ENCODE assay signal across 1 cellular context in the genomic region with DNA sequence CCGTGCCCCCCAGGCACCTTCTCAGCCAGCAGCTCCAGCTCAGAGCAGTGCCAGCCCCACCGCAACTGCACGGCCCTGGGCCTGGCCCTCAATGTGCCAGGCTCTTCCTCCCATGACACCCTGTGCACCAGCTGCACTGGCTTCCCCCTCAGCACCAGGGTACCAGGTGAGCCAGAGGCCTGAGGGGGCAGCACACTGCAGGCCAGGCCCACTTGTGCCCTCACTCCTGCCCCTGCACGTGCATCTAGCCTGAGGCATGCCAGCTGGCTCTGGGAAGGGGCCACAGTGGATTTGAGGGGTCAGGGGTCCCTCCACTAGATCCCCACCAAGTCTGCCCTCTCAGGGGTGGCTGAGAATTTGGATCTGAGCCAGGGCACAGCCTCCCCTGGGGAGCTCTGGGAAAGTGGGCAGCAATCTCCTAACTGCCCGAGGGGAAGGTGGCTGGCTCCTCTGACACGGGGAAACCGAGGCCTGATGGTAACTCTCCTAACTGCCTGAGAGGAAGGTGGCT.
TF ChIP-seq lines count a peak whose summit lies in the region.

No MANE protein-coding gene starts in this region.

TF ChIP-seq in HepG2, 621 proteins besides CTCF, POLR2A, EP300 and RAD21 (continued from another document and continues in another):
- TF ChIP-seq ATF3 (CRISPR knock-in tag; IDR thresholded peaks at IDR 0.05): no peak
- TF ChIP-seq CEBPG (CRISPR knock-in tag; IDR thresholded peaks at IDR 0.05): no peak
- no peak for TF ChIP-seq ZNF225 (CRISPR knock-in tag; IDR thresholded peaks at IDR 0.05)
- TF ChIP-seq, protein P1, sequence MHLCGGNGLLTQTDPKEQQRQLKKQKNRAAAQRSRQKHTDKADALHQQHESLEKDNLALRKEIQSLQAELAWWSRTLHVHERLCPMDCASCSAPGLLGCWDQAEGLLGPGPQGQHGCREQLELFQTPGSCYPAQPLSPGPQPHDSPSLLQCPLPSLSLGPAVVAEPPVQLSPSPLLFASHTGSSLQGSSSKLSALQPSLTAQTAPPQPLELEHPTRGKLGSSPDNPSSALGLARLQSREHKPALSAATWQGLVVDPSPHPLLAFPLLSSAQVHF (CRISPR knock-in tag; IDR thresholded peaks at IDR 0.05): no peak
- no peak; the same call in 1 of the 2 replicates for TF ChIP-seq ZNF703 (CRISPR knock-in tag; IDR thresholded peaks at IDR 0.05; ENCODE audit: borderline replicate concordance)
- TF ChIP-seq, protein P2, sequence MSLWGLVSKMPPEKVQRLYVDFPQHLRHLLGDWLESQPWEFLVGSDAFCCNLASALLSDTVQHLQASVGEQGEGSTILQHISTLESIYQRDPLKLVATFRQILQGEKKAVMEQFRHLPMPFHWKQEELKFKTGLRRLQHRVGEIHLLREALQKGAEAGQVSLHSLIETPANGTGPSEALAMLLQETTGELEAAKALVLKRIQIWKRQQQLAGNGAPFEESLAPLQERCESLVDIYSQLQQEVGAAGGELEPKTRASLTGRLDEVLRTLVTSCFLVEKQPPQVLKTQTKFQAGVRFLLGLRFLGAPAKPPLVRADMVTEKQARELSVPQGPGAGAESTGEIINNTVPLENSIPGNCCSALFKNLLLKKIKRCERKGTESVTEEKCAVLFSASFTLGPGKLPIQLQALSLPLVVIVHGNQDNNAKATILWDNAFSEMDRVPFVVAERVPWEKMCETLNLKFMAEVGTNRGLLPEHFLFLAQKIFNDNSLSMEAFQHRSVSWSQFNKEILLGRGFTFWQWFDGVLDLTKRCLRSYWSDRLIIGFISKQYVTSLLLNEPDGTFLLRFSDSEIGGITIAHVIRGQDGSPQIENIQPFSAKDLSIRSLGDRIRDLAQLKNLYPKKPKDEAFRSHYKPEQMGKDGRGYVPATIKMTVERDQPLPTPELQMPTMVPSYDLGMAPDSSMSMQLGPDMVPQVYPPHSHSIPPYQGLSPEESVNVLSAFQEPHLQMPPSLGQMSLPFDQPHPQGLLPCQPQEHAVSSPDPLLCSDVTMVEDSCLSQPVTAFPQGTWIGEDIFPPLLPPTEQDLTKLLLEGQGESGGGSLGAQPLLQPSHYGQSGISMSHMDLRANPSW (CRISPR knock-in tag; IDR thresholded peaks at IDR 0.05; ENCODE audit: borderline replicate concordance): no peak
- no peak for TF ChIP-seq ZNF710 (CRISPR knock-in tag; IDR thresholded peaks at IDR 0.05; ENCODE audit: borderline replicate concordance)
- TF ChIP-seq ZNF83 (CRISPR knock-in tag; IDR thresholded peaks at IDR 0.05; ENCODE audit: borderline replicate concordance): no peak
- no peak for TF ChIP-seq MYNN (CRISPR knock-in tag; IDR thresholded peaks at IDR 0.05; ENCODE audit: low read depth)
- TF ChIP-seq KDM6A (CRISPR knock-in tag; IDR thresholded peaks at IDR 0.05; ENCODE audit: low read depth): no peak
- TF ChIP-seq, protein P3, sequence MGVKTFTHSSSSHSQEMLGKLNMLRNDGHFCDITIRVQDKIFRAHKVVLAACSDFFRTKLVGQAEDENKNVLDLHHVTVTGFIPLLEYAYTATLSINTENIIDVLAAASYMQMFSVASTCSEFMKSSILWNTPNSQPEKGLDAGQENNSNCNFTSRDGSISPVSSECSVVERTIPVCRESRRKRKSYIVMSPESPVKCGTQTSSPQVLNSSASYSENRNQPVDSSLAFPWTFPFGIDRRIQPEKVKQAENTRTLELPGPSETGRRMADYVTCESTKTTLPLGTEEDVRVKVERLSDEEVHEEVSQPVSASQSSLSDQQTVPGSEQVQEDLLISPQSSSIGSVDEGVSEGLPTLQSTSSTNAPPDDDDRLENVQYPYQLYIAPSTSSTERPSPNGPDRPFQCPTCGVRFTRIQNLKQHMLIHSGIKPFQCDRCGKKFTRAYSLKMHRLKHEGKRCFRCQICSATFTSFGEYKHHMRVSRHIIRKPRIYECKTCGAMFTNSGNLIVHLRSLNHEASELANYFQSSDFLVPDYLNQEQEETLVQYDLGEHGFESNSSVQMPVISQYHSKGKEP (CRISPR knock-in tag; IDR thresholded peaks at IDR 0.05): no peak
- TF ChIP-seq ZNF260 (CRISPR knock-in tag; IDR thresholded peaks at IDR 0.05; ENCODE audit: borderline replicate concordance, low read depth): no peak; the same call in 1 of the 2 replicates
- no peak for TF ChIP-seq ATF7 (IDR thresholded peaks at IDR 0.05)
- no peak for TF ChIP-seq ATF7 (CRISPR knock-in tag; IDR thresholded peaks at IDR 0.05)
- no peak for TF ChIP-seq ZNF577 (CRISPR knock-in tag; IDR thresholded peaks at IDR 0.05; ENCODE audit: borderline replicate concordance, low read depth)
- no peak for TF ChIP-seq HES4 (CRISPR knock-in tag; IDR thresholded peaks at IDR 0.05; ENCODE audit: borderline replicate concordance)
- no peak for TF ChIP-seq ZSCAN20 (CRISPR knock-in tag; IDR thresholded peaks at IDR 0.05; ENCODE audit: borderline replicate concordance)
- TF ChIP-seq ZNF547 (CRISPR knock-in tag; IDR thresholded peaks at IDR 0.05): 0 out of 2 replicates have a peak, but pooled peaks have one; percentile 27
- TF ChIP-seq, protein P4, sequence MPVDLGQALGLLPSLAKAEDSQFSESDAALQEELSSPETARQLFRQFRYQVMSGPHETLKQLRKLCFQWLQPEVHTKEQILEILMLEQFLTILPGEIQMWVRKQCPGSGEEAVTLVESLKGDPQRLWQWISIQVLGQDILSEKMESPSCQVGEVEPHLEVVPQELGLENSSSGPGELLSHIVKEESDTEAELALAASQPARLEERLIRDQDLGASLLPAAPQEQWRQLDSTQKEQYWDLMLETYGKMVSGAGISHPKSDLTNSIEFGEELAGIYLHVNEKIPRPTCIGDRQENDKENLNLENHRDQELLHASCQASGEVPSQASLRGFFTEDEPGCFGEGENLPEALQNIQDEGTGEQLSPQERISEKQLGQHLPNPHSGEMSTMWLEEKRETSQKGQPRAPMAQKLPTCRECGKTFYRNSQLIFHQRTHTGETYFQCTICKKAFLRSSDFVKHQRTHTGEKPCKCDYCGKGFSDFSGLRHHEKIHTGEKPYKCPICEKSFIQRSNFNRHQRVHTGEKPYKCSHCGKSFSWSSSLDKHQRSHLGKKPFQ (CRISPR knock-in tag; IDR thresholded peaks at IDR 0.05; ENCODE audit: insufficient replicate concordance): no peak
- no peak for TF ChIP-seq KAT7 (CRISPR knock-in tag; IDR thresholded peaks at IDR 0.05; ENCODE audit: borderline replicate concordance)
- TF ChIP-seq, protein P5, sequence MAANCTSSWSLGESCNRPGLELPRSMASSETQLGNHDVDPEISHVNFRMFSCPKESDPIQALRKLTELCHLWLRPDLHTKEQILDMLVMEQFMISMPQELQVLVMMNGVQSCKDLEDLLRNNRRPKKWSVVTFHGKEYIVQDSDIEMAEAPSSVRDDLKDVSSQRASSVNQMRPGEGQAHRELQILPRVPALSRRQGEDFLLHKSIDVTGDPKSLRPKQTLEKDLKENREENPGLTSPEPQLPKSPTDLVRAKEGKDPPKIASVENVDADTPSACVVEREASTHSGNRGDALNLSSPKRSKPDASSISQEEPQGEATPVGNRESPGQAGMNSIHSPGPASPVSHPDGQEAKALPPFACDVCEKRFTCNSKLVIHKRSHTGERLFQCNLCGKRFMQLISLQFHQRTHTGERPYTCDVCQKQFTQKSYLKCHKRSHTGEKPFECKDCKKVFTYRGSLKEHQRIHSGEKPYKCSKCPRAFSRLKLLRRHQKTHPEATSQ (CRISPR knock-in tag; IDR thresholded peaks at IDR 0.05; ENCODE audit: borderline replicate concordance): no peak
- no peak for TF ChIP-seq ZSCAN29 (CRISPR knock-in tag; conservative IDR thresholded peaks at IDR 0.05)
- TF ChIP-seq GTF3A (CRISPR knock-in tag; conservative IDR thresholded peaks at IDR 0.05): no peak
- no peak; the same call in 1 of the 2 replicates for TF ChIP-seq PAX8 (CRISPR knock-in tag; IDR thresholded peaks at IDR 0.05; ENCODE audit: borderline replicate concordance)
- TF ChIP-seq SRSF9 (IDR thresholded peaks at IDR 0.05; ENCODE audit: borderline replicate concordance, insufficient read depth, low read depth, low read length, poor library complexity, severe bottlenecking): no peak
- TF ChIP-seq ZNF292 (CRISPR knock-in tag; IDR thresholded peaks at IDR 0.05; ENCODE audit: borderline replicate concordance, low read depth): no peak
- TF ChIP-seq KAT2B (IDR thresholded peaks at IDR 0.05; ENCODE audit: borderline replicate concordance, low read depth, low read length): no peak
- TF ChIP-seq ZBTB8A (CRISPR knock-in tag; IDR thresholded peaks at IDR 0.05; ENCODE audit: borderline replicate concordance, low read depth): 0 out of 2 replicates have a peak, but pooled peaks have one; percentile 41
- TF ChIP-seq, protein P6, sequence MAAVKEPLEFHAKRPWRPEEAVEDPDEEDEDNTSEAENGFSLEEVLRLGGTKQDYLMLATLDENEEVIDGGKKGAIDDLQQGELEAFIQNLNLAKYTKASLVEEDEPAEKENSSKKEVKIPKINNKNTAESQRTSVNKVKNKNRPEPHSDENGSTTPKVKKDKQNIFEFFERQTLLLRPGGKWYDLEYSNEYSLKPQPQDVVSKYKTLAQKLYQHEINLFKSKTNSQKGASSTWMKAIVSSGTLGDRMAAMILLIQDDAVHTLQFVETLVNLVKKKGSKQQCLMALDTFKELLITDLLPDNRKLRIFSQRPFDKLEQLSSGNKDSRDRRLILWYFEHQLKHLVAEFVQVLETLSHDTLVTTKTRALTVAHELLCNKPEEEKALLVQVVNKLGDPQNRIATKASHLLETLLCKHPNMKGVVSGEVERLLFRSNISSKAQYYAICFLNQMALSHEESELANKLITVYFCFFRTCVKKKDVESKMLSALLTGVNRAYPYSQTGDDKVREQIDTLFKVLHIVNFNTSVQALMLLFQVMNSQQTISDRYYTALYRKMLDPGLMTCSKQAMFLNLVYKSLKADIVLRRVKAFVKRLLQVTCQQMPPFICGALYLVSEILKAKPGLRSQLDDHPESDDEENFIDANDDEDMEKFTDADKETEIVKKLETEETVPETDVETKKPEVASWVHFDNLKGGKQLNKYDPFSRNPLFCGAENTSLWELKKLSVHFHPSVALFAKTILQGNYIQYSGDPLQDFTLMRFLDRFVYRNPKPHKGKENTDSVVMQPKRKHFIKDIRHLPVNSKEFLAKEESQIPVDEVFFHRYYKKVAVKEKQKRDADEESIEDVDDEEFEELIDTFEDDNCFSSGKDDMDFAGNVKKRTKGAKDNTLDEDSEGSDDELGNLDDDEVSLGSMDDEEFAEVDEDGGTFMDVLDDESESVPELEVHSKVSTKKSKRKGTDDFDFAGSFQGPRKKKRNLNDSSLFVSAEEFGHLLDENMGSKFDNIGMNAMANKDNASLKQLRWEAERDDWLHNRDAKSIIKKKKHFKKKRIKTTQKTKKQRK (IDR thresholded peaks at IDR 0.05; ENCODE audit: low read length): no peak
- TF ChIP-seq MAFK (conservative IDR thresholded peaks at IDR 0.05 in 1 of 2, IDR thresholded peaks at IDR 0.05 in 1 of 2; ENCODE audit: low read length in 2 of 2): no peak
- TF ChIP-seq POLR2AphosphoS2 (IDR thresholded peaks at IDR 0.05; ENCODE audit: low read depth, low read length): no peak
- TF ChIP-seq DMAP1 (CRISPR knock-in tag; IDR thresholded peaks at IDR 0.05): no peak
- TF ChIP-seq SOX6 (IDR thresholded peaks at IDR 0.05): no peak
- TF ChIP-seq SOX6 (CRISPR knock-in tag; IDR thresholded peaks at IDR 0.05): no peak
- no peak for TF ChIP-seq TEAD3 (CRISPR knock-in tag; optimal IDR thresholded peaks at IDR 0.05; ENCODE audit: borderline replicate concordance)
- no peak for TF ChIP-seq ELF1 (CRISPR knock-in tag; IDR thresholded peaks at IDR 0.05)
- TF ChIP-seq, protein P7, sequence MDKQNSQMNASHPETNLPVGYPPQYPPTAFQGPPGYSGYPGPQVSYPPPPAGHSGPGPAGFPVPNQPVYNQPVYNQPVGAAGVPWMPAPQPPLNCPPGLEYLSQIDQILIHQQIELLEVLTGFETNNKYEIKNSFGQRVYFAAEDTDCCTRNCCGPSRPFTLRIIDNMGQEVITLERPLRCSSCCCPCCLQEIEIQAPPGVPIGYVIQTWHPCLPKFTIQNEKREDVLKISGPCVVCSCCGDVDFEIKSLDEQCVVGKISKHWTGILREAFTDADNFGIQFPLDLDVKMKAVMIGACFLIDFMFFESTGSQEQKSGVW (CRISPR knock-in tag; IDR thresholded peaks at IDR 0.05; ENCODE audit: borderline replicate concordance): no peak
- TF ChIP-seq PITX1 (CRISPR knock-in tag; IDR thresholded peaks at IDR 0.05): no peak
- TF ChIP-seq, protein P8, sequence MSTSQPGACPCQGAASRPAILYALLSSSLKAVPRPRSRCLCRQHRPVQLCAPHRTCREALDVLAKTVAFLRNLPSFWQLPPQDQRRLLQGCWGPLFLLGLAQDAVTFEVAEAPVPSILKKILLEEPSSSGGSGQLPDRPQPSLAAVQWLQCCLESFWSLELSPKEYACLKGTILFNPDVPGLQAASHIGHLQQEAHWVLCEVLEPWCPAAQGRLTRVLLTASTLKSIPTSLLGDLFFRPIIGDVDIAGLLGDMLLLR (CRISPR knock-in tag; IDR thresholded peaks at IDR 0.05): no peak
- TF ChIP-seq, protein P9, sequence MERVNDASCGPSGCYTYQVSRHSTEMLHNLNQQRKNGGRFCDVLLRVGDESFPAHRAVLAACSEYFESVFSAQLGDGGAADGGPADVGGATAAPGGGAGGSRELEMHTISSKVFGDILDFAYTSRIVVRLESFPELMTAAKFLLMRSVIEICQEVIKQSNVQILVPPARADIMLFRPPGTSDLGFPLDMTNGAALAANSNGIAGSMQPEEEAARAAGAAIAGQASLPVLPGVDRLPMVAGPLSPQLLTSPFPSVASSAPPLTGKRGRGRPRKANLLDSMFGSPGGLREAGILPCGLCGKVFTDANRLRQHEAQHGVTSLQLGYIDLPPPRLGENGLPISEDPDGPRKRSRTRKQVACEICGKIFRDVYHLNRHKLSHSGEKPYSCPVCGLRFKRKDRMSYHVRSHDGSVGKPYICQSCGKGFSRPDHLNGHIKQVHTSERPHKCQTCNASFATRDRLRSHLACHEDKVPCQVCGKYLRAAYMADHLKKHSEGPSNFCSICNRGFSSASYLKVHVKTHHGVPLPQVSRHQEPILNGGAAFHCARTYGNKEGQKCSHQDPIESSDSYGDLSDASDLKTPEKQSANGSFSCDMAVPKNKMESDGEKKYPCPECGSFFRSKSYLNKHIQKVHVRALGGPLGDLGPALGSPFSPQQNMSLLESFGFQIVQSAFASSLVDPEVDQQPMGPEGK (CRISPR knock-in tag; IDR thresholded peaks at IDR 0.05): no peak
- TF ChIP-seq FOXJ3 (CRISPR knock-in tag; IDR thresholded peaks at IDR 0.05; ENCODE audit: borderline replicate concordance): no peak
- no peak for TF ChIP-seq HMG20A (CRISPR knock-in tag; IDR thresholded peaks at IDR 0.05; ENCODE audit: borderline replicate concordance)
- no peak for TF ChIP-seq TARDBP (CRISPR knock-in tag; IDR thresholded peaks at IDR 0.05)
- TF ChIP-seq SIX4 (CRISPR knock-in tag; IDR thresholded peaks at IDR 0.05): no peak
- no peak for TF ChIP-seq SMAD3 (CRISPR knock-in tag; IDR thresholded peaks at IDR 0.05)
- TF ChIP-seq ZNF33B (CRISPR knock-in tag; IDR thresholded peaks at IDR 0.05): peak; percentile 65; the same call in 1 of the 2 replicates
